ENCODE assay signal across 23 cellular contexts in the genomic region with DNA sequence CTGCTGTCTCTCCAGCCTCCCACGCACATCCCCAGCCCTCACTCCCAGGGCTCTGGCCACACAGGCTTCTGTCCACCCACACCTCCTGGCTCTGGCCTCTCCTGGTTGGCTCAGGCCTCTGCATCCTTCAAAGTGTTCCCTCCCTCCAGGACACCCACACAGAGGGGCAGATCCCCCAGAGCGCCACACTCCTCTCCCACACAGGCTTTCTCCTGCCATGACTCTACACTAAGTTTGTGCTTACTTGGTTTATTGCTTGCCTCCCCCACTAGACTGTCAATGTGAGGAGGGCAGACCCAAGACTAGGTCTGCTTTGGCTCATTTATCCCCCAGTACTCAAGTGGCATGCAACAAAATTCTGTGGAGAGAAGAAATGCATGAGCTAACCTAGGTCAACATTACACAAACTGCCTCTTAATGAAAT.
DNase-seq lines count a peak whose midpoint lies in the region; ATAC-seq and TF ChIP-seq lines count a peak whose summit lies in the region.
"Had no signal": no experiment of that assay in that cellular context is flagged by ENCODE, and none has a peak within 500 bp of the region (broad histone marks: within the 10 kb centered on the region; RNA-seq: fewer than 3 reads in every experiment).

No MANE protein-coding gene starts in this region.

- no peaks in the 10 kb centered on the region for H3K27me3 Mint-ChIP-seq in osteocyte (ENCODE audit: unreplicated experiment)

- peak overlapping the region; percentile 92 for H3K27ac Mint-ChIP-seq in osteocyte (ENCODE audit: unreplicated experiment)
- H3K27ac Mint-ChIP-seq: activated CD4-positive, alpha-beta T cell treated with anti-CD3 and anti-CD28 coated beads, Interleukin-2, amount 10 ng/mL, durations not matched to agents 7 days and 5 days; activated naive CD8-positive, alpha-beta T cell treated with anti-CD3 and anti-CD28 coated beads, Interleukin-2, amount 10 ng/mL, durations not matched to agents 7 days and 5 days; activated T-helper 2 cell treated with anti-CD3 and anti-CD28 coated beads, Interferon-gamma antibody, Interleukin-2, Interleukin-4, amounts not matched to agents 10 μg/mL and 5 μg/mL and 100 μg/mL, durations not matched to agents 14 hours and 24 hours and 36 hours; CD8-positive, alpha-beta T cell; immature natural killer cell; memory B cell; naive B cell; progenitor cell of endocrine pancreas; T-helper 1 cell treated with Interleukin-12 subunit alpha and Interleukin-12 subunit beta and Interleukin-4 antibody, amounts not matched to agents 30 μg/mL and 1 μg/mL, for 36 hours had no signal

- peak; percentile 57 for DNase-seq in EH (ENCODE audit: low read depth)
- peak; percentile 35 for DNase-seq in RPMI7951 (ENCODE audit: low read depth)
- peak; percentile 80 for DNase-seq in fibroblast of mammary gland (ENCODE audit: low read depth)
- no peak for DNase-seq in osteocyte (ENCODE audit: extremely low spot score, unreplicated experiment)
- DNase-seq in medulla oblongata (ENCODE audit: extremely low spot score), result no peak
- no peak for DNase-seq in left colon
- DNase-seq: activated CD4-positive, alpha-beta T cell treated with anti-CD3 and anti-CD28 coated beads, Interleukin-2, amount 10 ng/mL, durations not matched to agents 7 days and 5 days; activated naive CD8-positive, alpha-beta T cell treated with anti-CD3 and anti-CD28 coated beads, Interleukin-2, amount 10 ng/mL, durations not matched to agents 7 days and 5 days; CD8-positive, alpha-beta T cell; effector CD8-positive, alpha-beta T cell; heart right ventricle; immature natural killer cell; naive B cell; NCI-H2107; NCI-H524 treated with DMSO at 0.1 percent for 48 hours; spleen had no signal

- H3K36me3 Mint-ChIP-seq in osteocyte (ENCODE audit: unreplicated experiment), result no peaks in the 10 kb centered on the region
- H3K36me3 Mint-ChIP-seq: CD8-positive, alpha-beta T cell; memory B cell; naive B cell had no signal

- ATAC-seq in HG03378 (IDR thresholded peaks at IDR 0.05; ENCODE audit: unreplicated experiment) (no peak), left colon (no peak), HG02678 (IDR thresholded peaks at IDR 0.05; ENCODE audit: unreplicated experiment) (no peak)
- ATAC-seq: CD8-positive, alpha-beta T cell had no signal

- no peaks in the 10 kb centered on the region for H3K9me3 Mint-ChIP-seq in osteocyte (ENCODE audit: unreplicated experiment)
- H3K9me3 Mint-ChIP-seq: activated CD4-positive, alpha-beta T cell treated with anti-CD3 and anti-CD28 coated beads, Interleukin-2, amount 10 ng/mL, durations not matched to agents 7 days and 5 days; activated naive CD8-positive, alpha-beta T cell treated with anti-CD3 and anti-CD28 coated beads, Interleukin-2, amount 10 ng/mL, durations not matched to agents 7 days and 5 days; activated T-helper 2 cell treated with anti-CD3 and anti-CD28 coated beads, Interferon-gamma antibody, Interleukin-2, Interleukin-4, amounts not matched to agents 10 μg/mL and 5 μg/mL and 100 μg/mL, durations not matched to agents 14 hours and 24 hours and 36 hours; CD8-positive, alpha-beta T cell; central memory CD8-positive, alpha-beta T cell; memory B cell; T-helper 1 cell treated with Interleukin-12 subunit alpha and Interleukin-12 subunit beta and Interleukin-4 antibody, amounts not matched to agents 30 μg/mL and 1 μg/mL, for 36 hours had no signal

- TF ChIP-seq CTCF in fibroblast of mammary gland (conservative IDR thresholded peaks at IDR 0.05; ENCODE audit: control insufficient read depth, insufficient read depth, low read depth, low read length) (no peak), osteocyte (IDR thresholded peaks at IDR 0.05) (no peak)

- H3K4me3 Mint-ChIP-seq in osteocyte (ENCODE audit: unreplicated experiment), result no peak overlapping the region
- H3K4me3 Mint-ChIP-seq: activated CD4-positive, alpha-beta T cell treated with anti-CD3 and anti-CD28 coated beads, Interleukin-2, amount 10 ng/mL, durations not matched to agents 7 days and 5 days; activated naive CD8-positive, alpha-beta T cell treated with anti-CD3 and anti-CD28 coated beads, Interleukin-2, amount 10 ng/mL, durations not matched to agents 7 days and 5 days; CD8-positive, alpha-beta T cell; central memory CD8-positive, alpha-beta T cell; immature natural killer cell; memory B cell; naive B cell; T-helper 1 cell treated with Interleukin-12 subunit alpha and Interleukin-12 subunit beta and Interleukin-4 antibody, amounts not matched to agents 30 μg/mL and 1 μg/mL, for 36 hours had no signal

- intact Hi-C loops in left colon (cut with DNase I, micrococcal nuclease), result no loop called here

- H3K4me3 ChIP-seq in fibroblast of mammary gland (ENCODE audit: control insufficient read depth, low read depth, low read length), result no peak overlapping the region
- H3K4me3 ChIP-seq: heart right ventricle, spleen had no signal

- peaks cover 82% of the 10 kb centered on the region for H3K4me1 Mint-ChIP-seq in osteocyte (ENCODE audit: unreplicated experiment)
- H3K4me1 Mint-ChIP-seq: activated CD4-positive, alpha-beta T cell treated with anti-CD3 and anti-CD28 coated beads, Interleukin-2, amount 10 ng/mL, durations not matched to agents 7 days and 5 days; central memory CD8-positive, alpha-beta T cell; memory B cell had no signal

Comparison
In these comparisons a context has a peak if more than half of its experiments do, and no peak if none do; other contexts are left out.
1. DNase-seq: peak in EH (single experiment), RPMI7951 (single experiment) and fibroblast of mammary gland (single experiment); none in osteocyte (single experiment), medulla oblongata (single experiment) and left colon (0 of 2).